27 cellular contexts compared by ENCODE assay signal in the genomic region with DNA sequence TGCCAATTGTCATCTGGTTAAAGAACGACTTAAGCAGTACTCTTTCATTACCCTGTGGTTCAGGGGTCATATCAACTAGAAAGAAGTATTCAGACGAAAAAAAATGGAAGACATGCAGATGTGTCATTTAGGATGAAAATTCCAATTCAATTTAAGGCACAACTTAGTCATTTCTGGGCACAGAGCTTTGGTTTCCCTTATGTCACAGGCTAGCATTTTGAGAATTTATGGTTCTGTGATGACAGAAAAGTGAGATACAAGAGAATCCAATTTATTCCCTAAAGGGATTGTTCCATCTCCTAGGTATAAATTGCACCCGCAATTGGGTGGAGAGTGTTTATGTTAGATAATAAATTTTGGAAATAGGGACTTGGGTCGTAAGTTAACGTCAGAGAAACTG.
"Had no signal": no experiment of that assay in that cellular context is flagged by ENCODE, and none has a peak within 500 bp of the region (broad histone marks: within the 10 kb centered on the region; RNA-seq: fewer than 3 reads in every experiment).

No MANE protein-coding gene starts in this region.

- ATAC-seq: esophagus mucosa; left cardiac atrium; left lung; mucosa of descending colon; right lobe of liver; stimulated activated naive CD8-positive, alpha-beta T cell treated with anti-CD3 and anti-CD28 coated beads, Interleukin-15, amount 100 ng/mL, for 72 hours; upper lobe of right lung had no signal

- DNase-seq: colonic mucosa; effector CD8-positive, alpha-beta T cell; endodermal cell; foreskin melanocyte; hypothalamus; kidney; left cardiac atrium; left lung; mesenchymal stem cell; mucosa of descending colon; naive B cell; right lobe of liver; stimulated activated CD4-positive, alpha-beta T cell treated with anti-CD3 and anti-CD28 coated beads, Interleukin-12 subunit alpha, Interleukin-12 subunit beta, amount 100 ng/mL, for 4 hours; stimulated activated CD4-positive, alpha-beta T cell treated with anti-CD3 and anti-CD28 coated beads, Interleukin-1b, Interleukin-23, amount 100 ng/mL, for 48 hours; stimulated activated CD4-positive, alpha-beta T cell treated with anti-CD3 and anti-CD28 coated beads, Interleukin-4, amount 100 ng/mL, for 1 hour; stimulated activated CD8-positive, alpha-beta memory T cell treated with anti-CD3 and anti-CD28 coated beads, Interleukin-4, amount 100 ng/mL, for 48 hours; stimulated activated naive CD4-positive, alpha-beta T cell; stimulated activated naive CD8-positive, alpha-beta T cell treated with anti-CD3 and anti-CD28 coated beads, Interleukin-15, amount 100 ng/mL, for 72 hours; transverse colon; upper lobe of right lung; uterus had no signal

- H2AFZ ChIP-seq: parathyroid adenoma had no signal

- H3K79me2 ChIP-seq: parathyroid adenoma had no signal

- H3K4me3 ChIP-seq: colonic mucosa, left lung, mucosa of descending colon, right lobe of liver, smooth muscle cell, suprapubic skin, transverse colon, upper lobe of right lung, uterus had no signal

- H3K27ac ChIP-seq: colonic mucosa, epithelial cell of prostate, left lung, neutrophil, parathyroid adenoma, right lobe of liver, suprapubic skin, transverse colon, upper lobe of right lung, uterus had no signal

- H3K36me3 ChIP-seq: colonic mucosa, left lung, neutrophil, right lobe of liver, suprapubic skin, transverse colon, upper lobe of right lung, uterus had no signal

- H3K9me3 ChIP-seq: colonic mucosa, left lung, mucosa of descending colon, neutrophil, right lobe of liver, suprapubic skin, transverse colon, upper lobe of right lung, uterus had no signal

- H3K4me1 ChIP-seq: colonic mucosa, left lung, parathyroid adenoma, right lobe of liver, suprapubic skin, transverse colon, upper lobe of right lung, uterus had no signal

- H3K9ac ChIP-seq: parathyroid adenoma had no signal

- H3K4me2 ChIP-seq: smooth muscle cell had no signal

- H3K27me3 ChIP-seq: colonic mucosa, left lung, neutrophil, right lobe of liver, suprapubic skin, transverse colon, upper lobe of right lung, uterus had no signal
